ENCODE assay signal across 11 cellular contexts in genomic region chrX:13001961-13002671, GRCh38. TPM values are rescaled to one million over a fixed set of nuclear protein-coding genes. Genes with fewer than 3 reads are reported as not detected.
A peak's percentile ranks its signal among the peaks of the same experiment; 100 is the strongest.
DNase-seq lines count a peak whose midpoint lies in the region; ATAC-seq and FAIRE-seq lines count a peak whose summit lies in the region.
"Had no signal": no experiment of that assay in that cellular context is flagged by ENCODE, and none has a peak within 500 bp of the region (broad histone marks: within the 10 kb centered on the region; RNA-seq: fewer than 3 reads in every experiment).

No MANE protein-coding gene starts in this region.

- peak overlapping the region; percentile 86 for H3K27ac Mint-ChIP-seq in activated CD8-positive, alpha-beta memory T cell treated with anti-CD3 and anti-CD28 coated beads, Interleukin-2, amount 10 ng/mL, durations not matched to agents 7 days and 5 days
- peak overlapping the region; percentile 71 for H3K27ac Mint-ChIP-seq in activated naive CD8-positive, alpha-beta T cell treated with anti-CD3 and anti-CD28 coated beads, Interleukin-2, amount 10 ng/mL, durations not matched to agents 7 days and 5 days

- POLR2A ChIA-PET in activated naive CD8-positive, alpha-beta T cell treated with anti-CD3 and anti-CD28 coated beads, Interleukin-2, amount 10 ng/mL, durations not matched to agents 7 days and 5 days (lab: Charles Lee) = interaction anchor here (0.9 to 8.1 kb wide), 8 partner anchors 17 to 88 kb away, joined by 3 to 107 read pairs (median 4); partner anchors contain the start of gene TMSB4X

- H3K27me3 Mint-ChIP-seq in activated CD8-positive, alpha-beta memory T cell treated with anti-CD3 and anti-CD28 coated beads, Interleukin-2, amount 10 ng/mL, durations not matched to agents 7 days and 5 days = no peaks in the 10 kb centered on the region
- H3K27me3 Mint-ChIP-seq in activated naive CD8-positive, alpha-beta T cell treated with anti-CD3 and anti-CD28 coated beads, Interleukin-2, amount 10 ng/mL, durations not matched to agents 7 days and 5 days = no peaks in the 10 kb centered on the region

- ATAC-seq in activated CD8-positive, alpha-beta memory T cell treated with anti-CD3 and anti-CD28 coated beads, Interleukin-2, amount 10 ng/mL, durations not matched to agents 7 days and 5 days = peak; percentile 40
- ATAC-seq in activated naive CD8-positive, alpha-beta T cell treated with anti-CD3 and anti-CD28 coated beads, Interleukin-2, amount 10 ng/mL, durations not matched to agents 7 days and 5 days (ENCODE audit: low read depth) = no peak

- CTCF ChIA-PET in activated CD8-positive, alpha-beta memory T cell treated with anti-CD3 and anti-CD28 coated beads, Interleukin-2, amount 10 ng/mL, durations not matched to agents 7 days and 5 days (lab: Charles Lee) = interaction anchor here (0.9 to 3.1 kb wide), 8 partner anchors 9 to 89 kb away, joined by 3 to 13 read pairs (median 4); no protein-coding TSS in a partner anchor

- no peak for FAIRE-seq in frontal cortex (lab: Jason Lieb, UNC)
- FAIRE-seq: H1 had no signal

- H3K9me3 Mint-ChIP-seq in activated CD8-positive, alpha-beta memory T cell treated with anti-CD3 and anti-CD28 coated beads, Interleukin-2, amount 10 ng/mL, durations not matched to agents 7 days and 5 days (ENCODE audit: low read depth) = no peaks in the 10 kb centered on the region
- no peaks in the 10 kb centered on the region for H3K9me3 Mint-ChIP-seq in activated naive CD8-positive, alpha-beta T cell treated with anti-CD3 and anti-CD28 coated beads, Interleukin-2, amount 10 ng/mL, durations not matched to agents 7 days and 5 days

- DNase-seq in activated CD8-positive, alpha-beta memory T cell treated with anti-CD3 and anti-CD28 coated beads, Interleukin-2, amount 10 ng/mL, durations not matched to agents 7 days and 5 days = peak; percentile 54
- no peak for DNase-seq in activated CD8-positive, alpha-beta memory T cell treated with anti-CD3 and anti-CD28 coated beads, Interleukin-2, amount 50 U/mL, for 4 hours
- DNase-seq in NOMO-1 treated with dmso at 0.1 percent for 144 hours (lab: John Stamatoyannopoulos, UW; ENCODE audit: unreplicated experiment) = peak; percentile 25
- no peak for DNase-seq in activated naive CD8-positive, alpha-beta T cell treated with anti-CD3 and anti-CD28 coated beads, Interleukin-2, amount 10 ng/mL, durations not matched to agents 7 days and 5 days
- peak; percentile 39 for DNase-seq in stimulated activated CD4-positive, alpha-beta T cell treated with anti-CD3 and anti-CD28 coated beads, Interleukin-4, amount 100 ng/mL, for 24 hours
- DNase-seq in foreskin melanocyte = no peak
- no peak for DNase-seq in frontal cortex (ENCODE audit: low spot score in 2 of 2)
- DNase-seq in HUDEP-2 (lab: John Stamatoyannopoulos, UW; ENCODE audit: unreplicated experiment in 76 of 76) = no peak
- DNase-seq: NCI-H2171 had no signal

- H3K36me3 Mint-ChIP-seq in activated CD8-positive, alpha-beta memory T cell treated with anti-CD3 and anti-CD28 coated beads, Interleukin-2, amount 10 ng/mL, durations not matched to agents 7 days and 5 days = peaks cover 1% of the 10 kb centered on the region
- no peaks in the 10 kb centered on the region for H3K36me3 Mint-ChIP-seq in activated naive CD8-positive, alpha-beta T cell treated with anti-CD3 and anti-CD28 coated beads, Interleukin-2, amount 10 ng/mL, durations not matched to agents 7 days and 5 days

- peaks cover 81% of the 10 kb centered on the region for H3K4me1 Mint-ChIP-seq in activated CD8-positive, alpha-beta memory T cell treated with anti-CD3 and anti-CD28 coated beads, Interleukin-2, amount 10 ng/mL, durations not matched to agents 7 days and 5 days
- H3K4me1 Mint-ChIP-seq in activated naive CD8-positive, alpha-beta T cell treated with anti-CD3 and anti-CD28 coated beads, Interleukin-2, amount 10 ng/mL, durations not matched to agents 7 days and 5 days = peaks cover 51% of the 10 kb centered on the region

- H3K4me3 Mint-ChIP-seq in activated CD8-positive, alpha-beta memory T cell treated with anti-CD3 and anti-CD28 coated beads, Interleukin-2, amount 10 ng/mL, durations not matched to agents 7 days and 5 days = peak overlapping the region; percentile 22
- no peak overlapping the region for H3K4me3 Mint-ChIP-seq in activated naive CD8-positive, alpha-beta T cell treated with anti-CD3 and anti-CD28 coated beads, Interleukin-2, amount 10 ng/mL, durations not matched to agents 7 days and 5 days

RNA-seq across cellular contexts. Expression of gene TMSB4X, which starts 27.2 kb away (rescaled TPM):
- total RNA-seq in activated CD8-positive, alpha-beta memory T cell treated with anti-CD3 and anti-CD28 coated beads, Interleukin-2, amount 10 ng/mL, durations not matched to agents 7 days and 5 days = 1,000 to 10,000 TPM; 6,072 to 7,639 TPM
- 1,000 to 10,000 TPM; 8,001 to 8,464 TPM for total RNA-seq in activated naive CD8-positive, alpha-beta T cell treated with anti-CD3 and anti-CD28 coated beads, Interleukin-2, amount 10 ng/mL, durations not matched to agents 7 days and 5 days
- 5,673 TPM for total RNA-seq in frontal cortex

RNA-seq across cellular contexts. Expression of gene FAM9C, which starts 42.3 kb away (rescaled TPM):
- total RNA-seq in activated CD8-positive, alpha-beta memory T cell treated with anti-CD3 and anti-CD28 coated beads, Interleukin-2, amount 10 ng/mL, durations not matched to agents 7 days and 5 days = not detected
- not detected for total RNA-seq in activated naive CD8-positive, alpha-beta T cell treated with anti-CD3 and anti-CD28 coated beads, Interleukin-2, amount 10 ng/mL, durations not matched to agents 7 days and 5 days
- 0.41 TPM for total RNA-seq in frontal cortex
- total RNA-seq: H1, lung microvascular endothelial cell had no signal

Comparison
In these comparisons a context has a peak if more than half of its experiments do, and no peak if none do; other contexts are left out.
1. DNase-seq: peak in activated CD8-positive, alpha-beta memory T cell treated with anti-CD3 and anti-CD28 coated beads, Interleukin-2, amount 10 ng/mL, durations not matched to agents 7 days and 5 days (single experiment), NOMO-1 treated with dmso at 0.1 percent for 144 hours (single experiment) and stimulated activated CD4-positive, alpha-beta T cell treated with anti-CD3 and anti-CD28 coated beads, Interleukin-4, amount 100 ng/mL, for 24 hours (single experiment); none in activated CD8-positive, alpha-beta memory T cell treated with anti-CD3 and anti-CD28 coated beads, Interleukin-2, amount 50 U/mL, for 4 hours (single experiment), activated naive CD8-positive, alpha-beta T cell treated with anti-CD3 and anti-CD28 coated beads, Interleukin-2, amount 10 ng/mL, durations not matched to agents 7 days and 5 days (single experiment), foreskin melanocyte (single experiment), frontal cortex (0 of 2) and HUDEP-2 (0 of 76).